ENCODE assay signal across 9 cellular contexts in genomic region chr6:69584913-69585729, GRCh38.
DNase-seq lines count a peak whose midpoint lies in the region; ATAC-seq, FAIRE-seq and TF ChIP-seq lines count a peak whose summit lies in the region.
"Had no signal": no experiment of that assay in that cellular context is flagged by ENCODE, and none has a peak within 500 bp of the region (broad histone marks: within the 10 kb centered on the region; RNA-seq: fewer than 3 reads in every experiment).

No MANE protein-coding gene starts in this region.

- no peaks in the 10 kb centered on the region for H3K27me3 ChIP-seq in A673 (replicated peaks; ENCODE audit: insufficient read depth, low read depth, low read length, poor library complexity)

- peak overlapping the region; percentile 8 to 95 (median 63) for H3K27ac Mint-ChIP-seq in brain
- no peak overlapping the region for H3K27ac Mint-ChIP-seq in activated T-cell treated with anti-CD3 and anti-CD28 coated beads, Interleukin-2, amount 50 U/mL, for 24 hours

- intact Hi-C loops in A673 (cut with micrococcal nuclease; ENCODE audit: unreplicated experiment): no loop called here

- peak; percentile 8 for DNase-seq in GM12892 (ENCODE audit: insufficient read length)
- DNase-seq in A673 (ENCODE audit: low spot score): no peak
- no peak for DNase-seq in NCI-H1417 treated with DMSO at 0.1 percent for 48 hours (lab: John Stamatoyannopoulos, UW)
- DNase-seq in activated T-cell treated with anti-CD3 and anti-CD28 coated beads, Interleukin-2, amount 50 U/mL, for 24 hours: no peak
- no peak for DNase-seq in NCI-H2081 (lab: John Stamatoyannopoulos, UW)

- ATAC-seq in GM21360 (IDR thresholded peaks at IDR 0.05; ENCODE audit: unreplicated experiment) (peak; percentile 96), HG03558 (IDR thresholded peaks at IDR 0.05; ENCODE audit: extremely low read depth, unreplicated experiment) (peak; percentile 79)

- peak; percentile 81 for FAIRE-seq in GM12892 (lab: Jason Lieb, UNC)
- FAIRE-seq: endometrium had no signal

- no peak for TF ChIP-seq POLR2A in GM12892 (IDR thresholded peaks at IDR 0.05; ENCODE audit: low read depth, low read length)

- H3K27me3 Mint-ChIP-seq in brain: no peaks in the 10 kb centered on the region
- peaks cover 26% of the 10 kb centered on the region for H3K27me3 Mint-ChIP-seq in activated T-cell treated with anti-CD3 and anti-CD28 coated beads, Interleukin-2, amount 50 U/mL, for 24 hours

- no peaks in the 10 kb centered on the region for H3K4me1 ChIP-seq in A673 (ENCODE audit: insufficient read depth, low read length, poor library complexity, severe bottlenecking)

- no peaks in the 10 kb centered on the region for H3K9me3 ChIP-seq in A673 (ENCODE audit: low read depth, low read length, poor library complexity, severe bottlenecking)

- no peak overlapping the region for H3K4me3 ChIP-seq in A673 (ENCODE audit: low read depth, low read length, poor library complexity, severe bottlenecking)

- peaks cover 0 to 8% (median 0%) of the 10 kb centered on the region in 5 experiments for H3K9me3 Mint-ChIP-seq in brain
- no peaks in the 10 kb centered on the region for H3K9me3 Mint-ChIP-seq in activated T-cell treated with anti-CD3 and anti-CD28 coated beads, Interleukin-2, amount 50 U/mL, for 24 hours

- POLR2A ChIA-PET in A673 (lab: Charles Lee; ENCODE audit: low non-redundant PET): no interaction called here

- BruUV-seq in A673 (replicated peaks; lab: Mats Ljungman, UMichigan): no TSS peak

- peak overlapping the region in 2 of 5 experiments; percentile 16 to 43 for H3K4me3 Mint-ChIP-seq in brain
- H3K4me3 Mint-ChIP-seq in activated T-cell treated with anti-CD3 and anti-CD28 coated beads, Interleukin-2, amount 50 U/mL, for 24 hours: no peak overlapping the region

- no peaks in the 10 kb centered on the region for H3K36me3 ChIP-seq in A673 (ENCODE audit: insufficient read depth, low read length, poor library complexity, severe bottlenecking)

- TF ChIP-seq CTCF in brain (conservative IDR thresholded peaks at IDR 0.05): no peak
- no peak for TF ChIP-seq CTCF in A673 (conservative IDR thresholded peaks at IDR 0.05; ENCODE audit: low read depth, low read length)

- no peaks in the 10 kb centered on the region for H3K36me3 Mint-ChIP-seq in brain
- H3K36me3 Mint-ChIP-seq in activated T-cell treated with anti-CD3 and anti-CD28 coated beads, Interleukin-2, amount 50 U/mL, for 24 hours (ENCODE audit: low read depth): no peaks in the 10 kb centered on the region

- CTCF ChIA-PET in A673 (lab: Charles Lee): no interaction called here

- no peak overlapping the region for H3K27ac ChIP-seq in A673 (ENCODE audit: low read depth, low read length, poor library complexity, severe bottlenecking)

- H3K4me1 Mint-ChIP-seq in brain: peaks cover 44% of the 10 kb centered on the region
- peaks cover 23% of the 10 kb centered on the region for H3K4me1 Mint-ChIP-seq in activated T-cell treated with anti-CD3 and anti-CD28 coated beads, Interleukin-2, amount 50 U/mL, for 24 hours (ENCODE audit: low read depth)
